ENCODE assay signal across 23 cellular contexts in the genomic region with DNA sequence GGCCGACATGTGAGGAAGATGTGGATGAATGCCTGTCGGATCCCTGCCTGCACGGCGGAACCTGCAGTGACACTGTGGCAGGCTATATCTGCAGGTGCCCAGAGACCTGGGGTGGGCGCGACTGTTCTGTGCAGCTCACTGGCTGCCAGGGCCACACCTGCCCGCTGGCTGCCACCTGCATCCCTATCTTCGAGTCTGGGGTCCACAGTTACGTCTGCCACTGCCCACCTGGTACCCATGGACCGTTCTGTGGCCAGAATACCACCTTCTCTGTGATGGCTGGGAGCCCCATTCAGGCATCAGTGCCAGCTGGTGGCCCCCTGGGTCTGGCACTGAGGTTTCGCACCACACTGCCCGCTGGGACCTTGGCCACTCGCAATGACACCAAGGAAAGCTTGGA. TPM values are rescaled to one million over a fixed set of nuclear protein-coding genes. Genes with fewer than 3 reads are reported as not detected.
"Had no signal": no experiment of that assay in that cellular context is flagged by ENCODE, and none has a peak within 500 bp of the region (broad histone marks: within the 10 kb centered on the region; RNA-seq: fewer than 3 reads in every experiment).

No MANE protein-coding gene starts in this region.

- DNase-seq: IMR-90, Karpas-422, KG1, MG63, NCI-H1092, NCI-H1105 treated with DMSO at 0.1 percent for 48 hours, NCI-H1417 treated with DMSO at 0.1 percent for 48 hours, NCI-H146, NCI-H1694 treated with DMSO at 0.1 percent for 48 hours, NCI-H1930, NCI-H2081, NCI-H2107, NCI-H226, NCI-H446, NCI-H510A, NCI-H524 treated with DMSO at 0.1 percent for 48 hours, NCI-H69, NCI-H774, Right ventricle myocardium superior, SIG-M5 had no signal

- H3K27me3 ChIP-seq: MG63 had no signal

- H3K4me3 ChIP-seq: MG63, SJSA1, SK-N-MC had no signal

- H3K9me3 ChIP-seq: MG63, SJSA1 had no signal

- H3K27ac ChIP-seq: SJSA1, SK-N-MC had no signal

- H3K4me1 ChIP-seq: SJSA1 had no signal

- H3K36me3 ChIP-seq: MG63, SJSA1 had no signal

RNA-seq across cellular contexts. Expression of a gene that starts 14.1 kb away (rescaled TPM):
- total RNA-seq: HT1080, IMR-90, Right ventricle myocardium superior, SJSA1 had no signal
- polyA plus RNA-seq: IMR-90 had no signal
